In the genomic region with DNA sequence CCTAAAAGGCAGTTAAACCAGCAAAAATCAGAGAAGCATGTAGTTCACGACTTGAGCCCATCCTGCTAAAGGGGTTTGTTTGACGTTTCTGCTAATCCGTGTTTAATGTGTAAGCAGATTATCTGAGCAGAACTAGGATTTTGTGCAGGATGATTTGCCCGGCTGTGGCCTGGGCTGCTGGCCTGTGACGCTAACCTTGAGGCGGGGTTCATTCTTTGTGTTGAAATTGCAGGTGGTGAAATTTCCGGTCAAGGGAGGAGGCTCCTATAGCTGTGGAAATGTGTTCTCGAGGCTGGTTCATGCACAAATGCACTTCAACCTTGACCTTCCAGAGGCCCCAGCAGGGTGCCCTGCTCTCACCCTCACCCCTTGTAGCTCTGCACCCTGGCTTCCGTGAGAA, we compare ENCODE assay signal across 27 cellular contexts.
A peak's percentile ranks its signal among the peaks of the same experiment; 100 is the strongest.
DNase-seq lines count a peak whose midpoint lies in the region; ATAC-seq and TF ChIP-seq lines count a peak whose summit lies in the region.
"Had no signal": no experiment of that assay in that cellular context is flagged by ENCODE, and none has a peak within 500 bp of the region (broad histone marks: within the 10 kb centered on the region; RNA-seq: fewer than 3 reads in every experiment).

No MANE protein-coding gene starts in this region.

- H3K9me3 ChIP-seq in mucosa of descending colon = no peaks in the 10 kb centered on the region
- H3K9me3 ChIP-seq: ascending aorta, Peyer's patch had no signal

- DNase-seq in HuH-7 (ENCODE audit: low spot score) (peak; percentile 40), NCI-H82 treated with DMSO at 0.1 percent for 48 hours (lab: John Stamatoyannopoulos, UW; ENCODE audit: unreplicated experiment) (peak; percentile 73), amniotic epithelial cell (ENCODE audit: low read depth) (peak; percentile 27), mucosa of descending colon (peak in 1 of 3 donors; percentile 8), NCI-H510A treated with DMSO at 0.1 percent for 48 hours (lab: John Stamatoyannopoulos, UW) (no peak), omental fat pad (ENCODE audit: low spot score) (no peak)
- DNase-seq: activated CD4-positive, alpha-beta memory T cell treated with anti-CD3 and anti-CD28 coated beads, Interleukin-2, amount 10 ng/mL, durations not matched to agents 7 days and 5 days; activated CD4-positive, CD25-positive, alpha-beta regulatory T cell; activated naive CD4-positive, alpha-beta T cell treated with anti-CD3 and anti-CD28 coated beads for 36 hours; activated T-cell treated with anti-CD3 and anti-CD28 coated beads, Interleukin-2, amount 50 U/mL, for 1 hour; CD4-positive, alpha-beta T cell; cerebellar nuclear complex; GOT3; Kasumi-1; kidney; NCI-H1417; NCI-H526 treated with DMSO at 0.1 percent for 48 hours; Peyer's patch; posterior cingulate gyrus; stimulated activated CD4-positive, alpha-beta T cell treated with anti-CD3 and anti-CD28 coated beads, Interleukin-4, amount 100 ng/mL, for 1 hour; stimulated activated naive CD8-positive, alpha-beta T cell treated with anti-CD3 and anti-CD28 coated beads, Interleukin-15, Interleukin-2, amounts not matched to agents 100 U/mL and 50 U/mL, for 24 hours had no signal

- TF ChIP-seq CTCF in mucosa of descending colon (IDR thresholded peaks at IDR 0.05) = no peak
- TF ChIP-seq CTCF in omental fat pad (IDR thresholded peaks at IDR 0.05) = no peak

- no peaks in the 10 kb centered on the region for H3K4me1 ChIP-seq in mucosa of descending colon (ENCODE audit: low read depth)
- H3K4me1 ChIP-seq: Peyer's patch, tibial nerve had no signal

- intact Hi-C loops in mucosa of descending colon (cut with DNase I, micrococcal nuclease) = no loop called here

- no peaks in the 10 kb centered on the region for H3K36me3 ChIP-seq in mucosa of descending colon (ENCODE audit: low read depth)
- H3K36me3 ChIP-seq: ascending aorta, Peyer's patch, tibial nerve had no signal

- ATAC-seq in mucosa of descending colon = peak; percentile 46
- ATAC-seq in GM19467 (IDR thresholded peaks at IDR 0.05; ENCODE audit: unreplicated experiment) = no peak
- ATAC-seq in HG02973 (IDR thresholded peaks at IDR 0.05; ENCODE audit: unreplicated experiment) = no peak
- ATAC-seq in omental fat pad (ENCODE audit: low FRiP score) = no peak
- ATAC-seq: stimulated activated naive CD8-positive, alpha-beta T cell treated with anti-CD3 and anti-CD28 coated beads, Interleukin-15, Interleukin-2, amounts not matched to agents 100 U/mL and 50 U/mL, for 24 hours had no signal

- no peak overlapping the region for H3K4me3 ChIP-seq in mucosa of descending colon
- H3K4me3 ChIP-seq: ascending aorta, Peyer's patch, SK-N-MC, skin epidermis, tibial nerve had no signal

Comparison
In these comparisons a context has a peak if more than half of its experiments do, and no peak if none do; other contexts are left out.
1. DNase-seq: peak in HuH-7 (single experiment), NCI-H82 treated with DMSO at 0.1 percent for 48 hours (single experiment) and amniotic epithelial cell (single experiment); none in NCI-H510A treated with DMSO at 0.1 percent for 48 hours (single experiment) and omental fat pad (single experiment).